1 cellular context compared by ENCODE assay signal in the genomic region with DNA sequence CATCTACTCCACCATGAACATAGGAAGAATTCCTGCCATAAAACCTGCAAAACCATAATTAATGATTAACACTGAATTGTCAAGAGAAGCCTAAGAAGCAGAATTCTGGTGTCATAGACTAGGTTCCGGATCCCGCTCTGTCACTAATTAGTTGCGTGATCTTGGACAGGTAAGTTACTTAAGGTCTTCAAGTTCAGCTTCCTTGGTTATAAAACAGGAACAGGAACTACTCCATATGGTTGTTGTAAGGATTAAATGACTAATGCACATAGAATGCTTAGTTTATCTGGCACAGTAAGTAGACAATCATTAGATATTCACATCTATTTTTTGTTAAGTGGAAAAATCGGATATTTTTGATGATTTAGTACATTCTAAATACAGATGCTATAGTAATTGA.
TF ChIP-seq lines count a peak whose summit lies in the region.

No MANE protein-coding gene starts in this region.

TF ChIP-seq in GM23338, 12 proteins besides CTCF, POLR2A, EP300 and RAD21 (continued from another document):
- TF ChIP-seq, protein P1, sequence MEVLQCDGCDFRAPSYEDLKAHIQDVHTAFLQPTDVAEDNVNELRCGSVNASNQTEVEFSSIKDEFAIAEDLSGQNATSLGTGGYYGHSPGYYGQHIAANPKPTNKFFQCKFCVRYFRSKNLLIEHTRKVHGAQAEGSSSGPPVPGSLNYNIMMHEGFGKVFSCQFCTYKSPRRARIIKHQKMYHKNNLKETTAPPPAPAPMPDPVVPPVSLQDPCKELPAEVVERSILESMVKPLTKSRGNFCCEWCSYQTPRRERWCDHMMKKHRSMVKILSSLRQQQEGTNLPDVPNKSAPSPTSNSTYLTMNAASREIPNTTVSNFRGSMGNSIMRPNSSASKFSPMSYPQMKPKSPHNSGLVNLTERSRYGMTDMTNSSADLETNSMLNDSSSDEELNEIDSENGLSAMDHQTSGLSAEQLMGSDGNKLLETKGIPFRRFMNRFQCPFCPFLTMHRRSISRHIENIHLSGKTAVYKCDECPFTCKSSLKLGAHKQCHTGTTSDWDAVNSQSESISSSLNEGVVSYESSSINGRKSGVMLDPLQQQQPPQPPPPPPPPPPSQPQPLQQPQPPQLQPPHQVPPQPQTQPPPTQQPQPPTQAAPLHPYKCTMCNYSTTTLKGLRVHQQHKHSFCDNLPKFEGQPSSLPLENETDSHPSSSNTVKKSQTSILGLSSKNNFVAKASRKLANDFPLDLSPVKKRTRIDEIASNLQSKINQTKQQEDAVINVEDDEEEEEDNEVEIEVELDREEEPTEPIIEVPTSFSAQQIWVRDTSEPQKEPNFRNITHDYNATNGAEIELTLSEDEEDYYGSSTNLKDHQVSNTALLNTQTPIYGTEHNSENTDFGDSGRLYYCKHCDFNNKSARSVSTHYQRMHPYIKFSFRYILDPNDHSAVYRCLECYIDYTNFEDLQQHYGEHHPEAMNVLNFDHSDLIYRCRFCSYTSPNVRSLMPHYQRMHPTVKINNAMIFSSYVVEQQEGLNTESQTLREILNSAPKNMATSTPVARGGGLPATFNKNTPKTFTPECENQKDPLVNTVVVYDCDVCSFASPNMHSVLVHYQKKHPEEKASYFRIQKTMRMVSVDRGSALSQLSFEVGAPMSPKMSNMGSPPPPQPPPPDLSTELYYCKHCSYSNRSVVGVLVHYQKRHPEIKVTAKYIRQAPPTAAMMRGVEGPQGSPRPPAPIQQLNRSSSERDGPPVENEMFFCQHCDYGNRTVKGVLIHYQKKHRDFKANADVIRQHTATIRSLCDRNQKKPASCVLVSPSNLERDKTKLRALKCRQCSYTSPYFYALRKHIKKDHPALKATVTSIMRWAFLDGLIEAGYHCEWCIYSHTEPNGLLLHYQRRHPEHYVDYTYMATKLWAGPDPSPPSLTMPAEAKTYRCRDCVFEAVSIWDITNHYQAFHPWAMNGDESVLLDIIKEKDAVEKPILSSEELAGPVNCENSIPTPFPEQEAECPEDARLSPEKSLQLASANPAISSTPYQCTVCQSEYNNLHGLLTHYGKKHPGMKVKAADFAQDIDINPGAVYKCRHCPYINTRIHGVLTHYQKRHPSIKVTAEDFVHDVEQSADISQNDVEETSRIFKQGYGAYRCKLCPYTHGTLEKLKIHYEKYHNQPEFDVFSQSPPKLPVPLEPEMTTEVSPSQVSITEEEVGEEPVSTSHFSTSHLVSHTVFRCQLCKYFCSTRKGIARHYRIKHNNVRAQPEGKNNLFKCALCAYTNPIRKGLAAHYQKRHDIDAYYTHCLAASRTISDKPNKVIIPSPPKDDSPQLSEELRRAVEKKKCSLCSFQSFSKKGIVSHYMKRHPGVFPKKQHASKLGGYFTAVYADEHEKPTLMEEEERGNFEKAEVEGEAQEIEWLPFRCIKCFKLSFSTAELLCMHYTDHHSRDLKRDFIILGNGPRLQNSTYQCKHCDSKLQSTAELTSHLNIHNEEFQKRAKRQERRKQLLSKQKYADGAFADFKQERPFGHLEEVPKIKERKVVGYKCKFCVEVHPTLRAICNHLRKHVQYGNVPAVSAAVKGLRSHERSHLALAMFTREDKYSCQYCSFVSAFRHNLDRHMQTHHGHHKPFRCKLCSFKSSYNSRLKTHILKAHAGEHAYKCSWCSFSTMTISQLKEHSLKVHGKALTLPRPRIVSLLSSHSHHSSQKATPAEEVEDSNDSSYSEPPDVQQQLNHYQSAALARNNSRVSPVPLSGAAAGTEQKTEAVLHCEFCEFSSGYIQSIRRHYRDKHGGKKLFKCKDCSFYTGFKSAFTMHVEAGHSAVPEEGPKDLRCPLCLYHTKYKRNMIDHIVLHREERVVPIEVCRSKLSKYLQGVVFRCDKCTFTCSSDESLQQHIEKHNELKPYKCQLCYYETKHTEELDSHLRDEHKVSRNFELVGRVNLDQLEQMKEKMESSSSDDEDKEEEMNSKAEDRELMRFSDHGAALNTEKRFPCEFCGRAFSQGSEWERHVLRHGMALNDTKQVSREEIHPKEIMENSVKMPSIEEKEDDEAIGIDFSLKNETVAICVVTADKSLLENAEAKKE (CRISPR knock-in tag; IDR thresholded peaks at IDR 0.05) = no peak
- TF ChIP-seq ZNF114 (CRISPR knock-in tag; IDR thresholded peaks at IDR 0.05) (no peak), JUNB (IDR thresholded peaks at IDR 0.05; ENCODE audit: unreplicated experiment) (no peak), REST (IDR thresholded peaks at IDR 0.05; ENCODE audit: unreplicated experiment) (no peak), NANOG (IDR thresholded peaks at IDR 0.05; ENCODE audit: borderline replicate concordance) (no peak), POLR2AphosphoS5 (IDR thresholded peaks at IDR 0.05; ENCODE audit: low read depth) (no peak), STAT1 (IDR thresholded peaks at IDR 0.05; ENCODE audit: unreplicated experiment) (no peak), ETS1 (IDR thresholded peaks at IDR 0.05) (no peak)
TF ChIP-seq in GM23338: peak in this region for 0.
